Comparison of ENCODE assay signal across 9 cellular contexts in the genomic region with DNA sequence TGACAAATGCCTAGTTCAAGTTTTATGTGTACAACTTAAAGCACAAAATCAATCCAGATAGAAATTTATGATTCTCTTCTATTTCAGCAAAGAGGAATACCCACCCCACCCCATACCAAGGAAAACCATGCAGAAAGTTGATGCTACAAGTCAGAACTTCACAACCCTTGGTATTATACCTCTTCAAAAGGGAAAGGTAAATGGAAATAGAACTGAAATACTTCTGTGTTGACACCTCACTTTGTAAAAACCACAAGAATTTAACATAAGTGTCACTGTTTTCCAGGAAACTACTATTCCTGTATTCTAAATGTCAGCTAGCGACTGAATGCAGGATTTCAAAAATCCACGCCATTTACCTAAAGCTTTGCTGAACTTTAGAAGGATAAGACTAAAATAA. TPM values are rescaled to one million over a fixed set of nuclear protein-coding genes. Genes with fewer than 3 reads are reported as not detected.
A peak's percentile ranks its signal among the peaks of the same experiment; 100 is the strongest.
DNase-seq lines count a peak whose midpoint lies in the region; ATAC-seq, FAIRE-seq and TF ChIP-seq lines count a peak whose summit lies in the region.
"Had no signal": no experiment of that assay in that cellular context is flagged by ENCODE, and none has a peak within 500 bp of the region (broad histone marks: within the 10 kb centered on the region; RNA-seq: fewer than 3 reads in every experiment).

No MANE protein-coding gene starts in this region.

- H3K27ac ChIP-seq in keratinocyte (ENCODE audit: control insufficient read depth, insufficient read depth, low read length) (peak overlapping the region; percentile 54), tibial artery (peak overlapping the region; percentile 42 to 93), sigmoid colon (no peak overlapping the region)

- peaks cover 9 to 37% of the 10 kb centered on the region in 2 donors for H3K36me3 Mint-ChIP-seq in activated T-cell treated with anti-CD3 and anti-CD28 coated beads, Interleukin-2, amount 50 U/mL, for 72 hours (ENCODE audit: insufficient read depth in 2 of 2)
- H3K36me3 Mint-ChIP-seq in activated CD8-positive, alpha-beta T cell treated with anti-CD3 and anti-CD28 coated beads, Interleukin-2, amount 10 ng/mL, durations not matched to agents 7 days and 5 days (ENCODE audit: low read depth), result peaks cover 53% of the 10 kb centered on the region

- peak overlapping the region; percentile 90 for H3K27ac Mint-ChIP-seq in activated T-cell treated with anti-CD3 and anti-CD28 coated beads, Interleukin-2, amount 50 U/mL, for 72 hours
- H3K27ac Mint-ChIP-seq in activated CD8-positive, alpha-beta T cell treated with anti-CD3 and anti-CD28 coated beads, Interleukin-2, amount 10 ng/mL, durations not matched to agents 7 days and 5 days, result peak overlapping the region; percentile 70

- no peak for TF ChIP-seq EP300 in sigmoid colon (IDR thresholded peaks at IDR 0.05)

- H3K36me3 ChIP-seq in keratinocyte (ENCODE audit: control insufficient read depth in 2 of 2, extremely low read depth in 1 of 2, insufficient read depth in 2 of 2, low read length in 2 of 2) (no peaks in the 10 kb centered on the region), tibial artery (no peaks in the 10 kb centered on the region), sigmoid colon (no peaks in the 10 kb centered on the region)

- no peaks in the 10 kb centered on the region for H3K9me3 Mint-ChIP-seq in activated T-cell treated with anti-CD3 and anti-CD28 coated beads, Interleukin-2, amount 50 U/mL, for 72 hours
- H3K9me3 Mint-ChIP-seq in activated CD8-positive, alpha-beta T cell treated with anti-CD3 and anti-CD28 coated beads, Interleukin-2, amount 10 ng/mL, durations not matched to agents 7 days and 5 days (ENCODE audit: insufficient read depth), result no peaks in the 10 kb centered on the region

- H3K9me1 ChIP-seq in keratinocyte (ENCODE audit: control insufficient read depth, extremely low read depth, insufficient read depth, low read length), result no peaks in the 10 kb centered on the region

- H3K9me3 ChIP-seq in keratinocyte (ENCODE audit: control insufficient read depth, low read depth, low read length), result no peaks in the 10 kb centered on the region
- H3K9me3 ChIP-seq in tibial artery, result no peaks in the 10 kb centered on the region
- H3K9me3 ChIP-seq in sigmoid colon, result no peaks in the 10 kb centered on the region

- H3K4me1 Mint-ChIP-seq in activated T-cell treated with anti-CD3 and anti-CD28 coated beads, Interleukin-2, amount 50 U/mL, for 72 hours (ENCODE audit: low read depth), result peaks cover 73% of the 10 kb centered on the region
- peaks cover 63% of the 10 kb centered on the region for H3K4me1 Mint-ChIP-seq in activated CD8-positive, alpha-beta T cell treated with anti-CD3 and anti-CD28 coated beads, Interleukin-2, amount 10 ng/mL, durations not matched to agents 7 days and 5 days (ENCODE audit: low read depth)

- TF ChIP-seq CTCF in keratinocyte (optimal IDR thresholded peaks at IDR 0.05 in 1 of 3, IDR thresholded peaks at IDR 0.05 in 1 of 3, conservative IDR thresholded peaks at IDR 0.05 in 1 of 3; ENCODE audit: extremely low read depth in 1 of 3, insufficient read depth in 2 of 3, low read length in 3 of 3), result no peak
- no peak for TF ChIP-seq CTCF in tibial artery (IDR thresholded peaks at IDR 0.05)
- TF ChIP-seq CTCF in sigmoid colon (IDR thresholded peaks at IDR 0.05), result no peak
- no peak for TF ChIP-seq CTCF in omental fat pad (IDR thresholded peaks at IDR 0.05)

- no peak overlapping the region for H2AFZ ChIP-seq in keratinocyte (ENCODE audit: control insufficient read depth, low read length)

- intact Hi-C loops in tibial artery (cut with DNase I; ENCODE audit: low total_unique reads), result loop anchor here (5.0 kb wide), 1 partner anchor 44 kb away; a partner anchor contains a TSS
- intact Hi-C loops in sigmoid colon (cut with DNase I), result loop anchor here (10.0 kb wide), 1 partner anchor 116 kb away; a partner anchor contains a TSS

- H3K4me3 Mint-ChIP-seq in activated T-cell treated with anti-CD3 and anti-CD28 coated beads, Interleukin-2, amount 50 U/mL, for 72 hours, result peak overlapping the region; percentile 78 to 88
- H3K4me3 Mint-ChIP-seq in activated CD8-positive, alpha-beta T cell treated with anti-CD3 and anti-CD28 coated beads, Interleukin-2, amount 10 ng/mL, durations not matched to agents 7 days and 5 days, result peak overlapping the region; percentile 96

- H3K27me3 ChIP-seq in keratinocyte (ENCODE audit: control insufficient read depth, extremely low read depth, insufficient read depth, low read length), result no peaks in the 10 kb centered on the region
- no peaks in the 10 kb centered on the region for H3K27me3 ChIP-seq in tibial artery
- H3K27me3 ChIP-seq in sigmoid colon, result no peaks in the 10 kb centered on the region

- ATAC-seq in activated T-cell treated with anti-CD3 and anti-CD28 coated beads, Interleukin-2, amount 50 U/mL, for 72 hours (replicated peaks in 1 of 2), result peak; percentile 27 to 30
- peak; percentile 11 for ATAC-seq in activated CD8-positive, alpha-beta T cell treated with anti-CD3 and anti-CD28 coated beads, Interleukin-2, amount 10 ng/mL, durations not matched to agents 7 days and 5 days
- ATAC-seq in omental fat pad (ENCODE audit: low FRiP score), result no peak

- H3K9ac ChIP-seq in keratinocyte (ENCODE audit: control insufficient read depth, extremely low read depth, insufficient read depth, low read length), result no peak overlapping the region

- H3K27me3 Mint-ChIP-seq in activated T-cell treated with anti-CD3 and anti-CD28 coated beads, Interleukin-2, amount 50 U/mL, for 72 hours (ENCODE audit: low read depth), result no peaks in the 10 kb centered on the region
- no peaks in the 10 kb centered on the region for H3K27me3 Mint-ChIP-seq in activated CD8-positive, alpha-beta T cell treated with anti-CD3 and anti-CD28 coated beads, Interleukin-2, amount 10 ng/mL, durations not matched to agents 7 days and 5 days (ENCODE audit: low read depth)

- H3K79me2 ChIP-seq in keratinocyte (ENCODE audit: control insufficient read depth, insufficient read depth, low read length), result peaks cover 86% of the 10 kb centered on the region

- H3K4me3 ChIP-seq in keratinocyte (ENCODE audit: control insufficient read depth in 2 of 3, extremely low read depth in 1 of 3, insufficient read depth in 2 of 3, low read depth in 1 of 3, low read length in 3 of 3) (peak overlapping the region; percentile 6 to 89 (median 77)), tibial artery (peak overlapping the region in 1 of 2 donors; percentile 87), sigmoid colon (no peak overlapping the region)

- FAIRE-seq in keratinocyte (lab: Jason Lieb, UNC), result peak; percentile 39

- DNase-seq in activated T-cell treated with anti-CD3 and anti-CD28 coated beads, Interleukin-2, amount 50 U/mL, for 72 hours, result no peak
- DNase-seq in activated T-cell treated with anti-CD3 and anti-CD28 coated beads, Interleukin-2, amount 50 U/mL, for 48 hours, result no peak
- no peak for DNase-seq in activated CD8-positive, alpha-beta T cell treated with anti-CD3 and anti-CD28 coated beads, Interleukin-2, amount 10 ng/mL, durations not matched to agents 7 days and 5 days
- no peak for DNase-seq in keratinocyte (ENCODE audit: low read depth, low spot score)
- no peak for DNase-seq in tibial artery
- no peak for DNase-seq in sigmoid colon
- DNase-seq in activated gamma-delta T cell treated with Interleukin-2 at 50 U/mL for 16 hours, result no peak
- DNase-seq in omental fat pad (ENCODE audit: low spot score), result no peak
- DNase-seq: NCI-H2171 treated with DMSO at 0.1 percent for 48 hours had no signal

- no peak for TF ChIP-seq POLR2A in sigmoid colon (IDR thresholded peaks at IDR 0.05)

- H3K4me1 ChIP-seq in keratinocyte (ENCODE audit: control insufficient read depth, extremely low read depth, insufficient read depth, low read length), result peaks cover 36% of the 10 kb centered on the region
- peaks cover 0 to 76% (median 31%) of the 10 kb centered on the region in 4 donors for H3K4me1 ChIP-seq in tibial artery
- H3K4me1 ChIP-seq in sigmoid colon, result peaks cover 0 to 73% (median 64%) of the 10 kb centered on the region in 4 donors

- H4K20me1 ChIP-seq in keratinocyte (ENCODE audit: control insufficient read depth, extremely low read depth, insufficient read depth, low read length), result peaks cover 34% of the 10 kb centered on the region

- 53 to 70% methylated on average over 2 of the region's 2 CpGs for WGBS in sigmoid colon, 2 donors

- dilution Hi-C loops in keratinocyte (cut with MboI; ENCODE audit: extremely low pct_ligation_motif_present, low sequenced_read_pairs), result no loop called here

- CTCF ChIA-PET in activated CD8-positive, alpha-beta T cell treated with anti-CD3 and anti-CD28 coated beads, Interleukin-2, amount 10 ng/mL, durations not matched to agents 7 days and 5 days (lab: Charles Lee), result interaction anchor here (1.0 to 5.3 kb wide), 8 partner anchors 13 to 292 kb away, joined by 3 to 29 read pairs (median 4); a partner anchor contains a TSS

- POLR2A ChIA-PET in activated CD8-positive, alpha-beta T cell treated with anti-CD3 and anti-CD28 coated beads, Interleukin-2, amount 10 ng/mL, durations not matched to agents 7 days and 5 days (lab: Charles Lee), result interaction anchor here (0.8 to 1.6 kb wide), 4 partner anchors 30 to 81 kb away, joined by 3 to 11 read pairs (median 3); a partner anchor contains a TSS

- H3K4me2 ChIP-seq in keratinocyte (ENCODE audit: control insufficient read depth, extremely low read depth, insufficient read depth, low read depth, low read length), result peak overlapping the region; percentile 99

RNA-seq across cellular contexts. Expression of a gene that starts 3.7 kb away (rescaled TPM):
- 100 to 1,000 TPM; 459 to 512 TPM for total RNA-seq in activated T-cell treated with anti-CD3 and anti-CD28 coated beads, Interleukin-2, amount 50 U/mL, for 72 hours
- total RNA-seq in activated CD8-positive, alpha-beta T cell treated with anti-CD3 and anti-CD28 coated beads, Interleukin-2, amount 10 ng/mL, durations not matched to agents 7 days and 5 days, result 100 to 1,000 TPM; 271 to 272 TPM
- polyA plus RNA-seq in keratinocyte (95.3 to 171 TPM (median 111 TPM) in 3 replicates), sigmoid colon (100 to 1,000 TPM in 1 of 3 donors, 10 to 100 TPM in 2; 71.5 to 118 (median 76.8) TPM)
- polyA plus RNA-seq in keratinocyte (2011; ENCODE audit: low read depth), result 79.5 TPM
- polyA plus RNA-seq in keratinocyte (2011; cell fraction: cytosol; rRNA removed), result 77.6 and 105 TPM in 2 replicates
- 251 and 299 TPM in 2 replicates for polyA plus RNA-seq in keratinocyte (2011; cell fraction: nucleus; rRNA removed)
- 167 and 182 TPM in 2 replicates for polyA plus RNA-seq in keratinocyte (2012; ENCODE audit: low replicate concordance)
- polyA minus RNA-seq in keratinocyte, result 108 to 183 TPM (median 140 TPM) in 3 replicates
- polyA minus RNA-seq in keratinocyte (2011; cell fraction: cytosol; rRNA and poly(A)+ RNA removed), result 135 TPM
- 94.5 and 110 TPM in 2 replicates for polyA minus RNA-seq in keratinocyte (2011; cell fraction: nucleus; rRNA and poly(A)+ RNA removed)
- total RNA-seq in sigmoid colon (100 to 1,000 TPM in 2 of 4 donors, 10 to 100 TPM in 2; 56.5 to 156 (median 90.1) TPM), omental fat pad (100 to 1,000 TPM in 1 of 4 donors, 10 to 100 TPM in 3; 50.7 to 113 (median 85.2) TPM)

RNA-seq across cellular contexts. Expression of a gene that starts 3.7 kb away (rescaled TPM):
- 10 to 100 TPM; 71.1 to 92.4 TPM for total RNA-seq in activated T-cell treated with anti-CD3 and anti-CD28 coated beads, Interleukin-2, amount 50 U/mL, for 72 hours
- total RNA-seq in activated CD8-positive, alpha-beta T cell treated with anti-CD3 and anti-CD28 coated beads, Interleukin-2, amount 10 ng/mL, durations not matched to agents 7 days and 5 days, result 100 to 1,000 TPM; 112 to 119 TPM
- 79.6 to 105 TPM (median 98.9 TPM) in 3 replicates for polyA plus RNA-seq in keratinocyte
- 25.1 TPM for polyA plus RNA-seq in keratinocyte (2011; ENCODE audit: low read depth)
- polyA plus RNA-seq in keratinocyte (2011; cell fraction: cytosol; rRNA removed), result 43.4 and 60.6 TPM in 2 replicates
- polyA plus RNA-seq in keratinocyte (2011; cell fraction: nucleus; rRNA removed), result 116 and 136 TPM in 2 replicates
- polyA plus RNA-seq in keratinocyte (2012; ENCODE audit: low replicate concordance), result 22.6 and 55.7 TPM in 2 replicates
- 128 to 175 TPM (median 135 TPM) in 3 replicates for polyA minus RNA-seq in keratinocyte
- 28.8 TPM for polyA minus RNA-seq in keratinocyte (2011; cell fraction: cytosol; rRNA and poly(A)+ RNA removed)
- 44.2 and 113 TPM in 2 replicates for polyA minus RNA-seq in keratinocyte (2011; cell fraction: nucleus; rRNA and poly(A)+ RNA removed)
- total RNA-seq in sigmoid colon, result 10 to 100 TPM; 24.6 to 26.4 (median 25.7) TPM
- polyA plus RNA-seq in sigmoid colon, result 10 to 100 TPM; 10.2 to 23.1 (median 12.0) TPM
- total RNA-seq in omental fat pad, result 10 to 100 TPM; 31.4 to 43.2 (median 33.9) TPM

RNA-seq across cellular contexts. Expression of a gene that starts 38.1 kb away (rescaled TPM):
- 10 to 100 TPM; 43.3 to 46.0 TPM for total RNA-seq in activated T-cell treated with anti-CD3 and anti-CD28 coated beads, Interleukin-2, amount 50 U/mL, for 72 hours
- 10 to 100 TPM; 32.7 to 34.7 TPM for total RNA-seq in activated CD8-positive, alpha-beta T cell treated with anti-CD3 and anti-CD28 coated beads, Interleukin-2, amount 10 ng/mL, durations not matched to agents 7 days and 5 days
- polyA plus RNA-seq in keratinocyte, result 38.9 to 42.4 TPM (median 39.6 TPM) in 3 replicates
- polyA plus RNA-seq in keratinocyte (2011; ENCODE audit: low read depth), result 5.7 TPM
- 44.6 and 44.8 TPM in 2 replicates for polyA plus RNA-seq in keratinocyte (2011; cell fraction: cytosol; rRNA removed)
- polyA plus RNA-seq in keratinocyte (2011; cell fraction: nucleus; rRNA removed), result 46.2 and 61.7 TPM in 2 replicates
- 19.7 and 25.5 TPM in 2 replicates for polyA plus RNA-seq in keratinocyte (2012; ENCODE audit: low replicate concordance)
- polyA minus RNA-seq in keratinocyte, result 16.9 to 29.3 TPM (median 27.4 TPM) in 3 replicates
- 17.6 TPM for polyA minus RNA-seq in keratinocyte (2011; cell fraction: cytosol; rRNA and poly(A)+ RNA removed)
- 17.2 and 25.4 TPM in 2 replicates for polyA minus RNA-seq in keratinocyte (2011; cell fraction: nucleus; rRNA and poly(A)+ RNA removed)
- total RNA-seq in sigmoid colon, result 10 to 100 TPM; 25.2 to 39.2 (median 32.3) TPM
- polyA plus RNA-seq in sigmoid colon, result 10 to 100 TPM; 19.0 to 29.8 (median 19.2) TPM
- total RNA-seq in omental fat pad, result 10 to 100 TPM; 16.1 to 32.1 (median 26.6) TPM

RNA-seq across cellular contexts. Expression of a gene that starts 38.2 kb away (rescaled TPM):
- 10 to 100 TPM; 51.4 to 53.8 TPM for total RNA-seq in activated T-cell treated with anti-CD3 and anti-CD28 coated beads, Interleukin-2, amount 50 U/mL, for 72 hours
- total RNA-seq in activated CD8-positive, alpha-beta T cell treated with anti-CD3 and anti-CD28 coated beads, Interleukin-2, amount 10 ng/mL, durations not matched to agents 7 days and 5 days, result 100 to 1,000 TPM; 134 to 143 TPM
- polyA plus RNA-seq in keratinocyte (195 to 348 TPM (median 302 TPM) in 3 replicates), sigmoid colon (100 to 1,000 TPM; 332 to 621 (median 592) TPM)
- 51.5 TPM for polyA plus RNA-seq in keratinocyte (2011; ENCODE audit: low read depth)
- 199 and 547 TPM in 2 replicates for polyA plus RNA-seq in keratinocyte (2011; cell fraction: cytosol; rRNA removed)
- 135 and 162 TPM in 2 replicates for polyA plus RNA-seq in keratinocyte (2011; cell fraction: nucleus; rRNA removed)
- polyA plus RNA-seq in keratinocyte (2012; ENCODE audit: low replicate concordance), result 374 and 403 TPM in 2 replicates
- 26.7 to 84.6 TPM (median 43.0 TPM) in 3 replicates for polyA minus RNA-seq in keratinocyte
- polyA minus RNA-seq in keratinocyte (2011; cell fraction: cytosol; rRNA and poly(A)+ RNA removed), result 147 TPM
- polyA minus RNA-seq in keratinocyte (2011; cell fraction: nucleus; rRNA and poly(A)+ RNA removed), result 25.5 and 29.6 TPM in 2 replicates
- total RNA-seq in sigmoid colon (100 to 1,000 TPM; 206 to 512 (median 398) TPM), omental fat pad (100 to 1,000 TPM; 160 to 364 (median 237) TPM)

RNA-seq across cellular contexts. Expression of a gene that starts 45.4 kb away (rescaled TPM):
- 1 to 10 TPM; 8.7 to 9.8 TPM for total RNA-seq in activated T-cell treated with anti-CD3 and anti-CD28 coated beads, Interleukin-2, amount 50 U/mL, for 72 hours
- 1 to 10 TPM; 2.6 to 5.0 TPM for total RNA-seq in activated CD8-positive, alpha-beta T cell treated with anti-CD3 and anti-CD28 coated beads, Interleukin-2, amount 10 ng/mL, durations not matched to agents 7 days and 5 days
- polyA plus RNA-seq in keratinocyte (0.93 to 1.9 TPM (median 1.3 TPM) in 3 replicates), sigmoid colon (1 to 10 TPM in 2 of 3 donors, not detected in 1; 4.1 to 4.2 TPM)
- 1.0 TPM for polyA plus RNA-seq in keratinocyte (2011; ENCODE audit: low read depth)
- 0.85 and 2.0 TPM in 2 replicates for polyA plus RNA-seq in keratinocyte (2011; cell fraction: cytosol; rRNA removed)
- polyA plus RNA-seq in keratinocyte (2011; cell fraction: nucleus; rRNA removed), result 2.4 and 5.2 TPM in 2 replicates
- 2.4 and 2.5 TPM in 2 replicates for polyA plus RNA-seq in keratinocyte (2012; ENCODE audit: low replicate concordance)
- 0.67 to 2.2 TPM in 2 of 3 replicates, not detected in the other for polyA minus RNA-seq in keratinocyte
- polyA minus RNA-seq in keratinocyte (2011; cell fraction: cytosol; rRNA and poly(A)+ RNA removed), result not detected
- 1.4 and 1.5 TPM in 2 replicates for polyA minus RNA-seq in keratinocyte (2011; cell fraction: nucleus; rRNA and poly(A)+ RNA removed)
- total RNA-seq in sigmoid colon (10 to 100 TPM in 1 of 4 donors, 1 to 10 TPM in 3; 3.3 to 10.5 (median 4.6) TPM), omental fat pad (1 to 10 TPM; 2.5 to 7.4 (median 3.1) TPM)

Comparison
In these comparisons a context has a peak if more than half of its experiments do, and no peak if none do; other contexts are left out.
1. H3K27ac ChIP-seq: peak in keratinocyte (single experiment) and tibial artery (2 of 2); none in sigmoid colon (0 of 4).
2. H3K4me3 ChIP-seq: peak in keratinocyte (3 of 3); none in sigmoid colon (0 of 4).